In the genomic region with DNA sequence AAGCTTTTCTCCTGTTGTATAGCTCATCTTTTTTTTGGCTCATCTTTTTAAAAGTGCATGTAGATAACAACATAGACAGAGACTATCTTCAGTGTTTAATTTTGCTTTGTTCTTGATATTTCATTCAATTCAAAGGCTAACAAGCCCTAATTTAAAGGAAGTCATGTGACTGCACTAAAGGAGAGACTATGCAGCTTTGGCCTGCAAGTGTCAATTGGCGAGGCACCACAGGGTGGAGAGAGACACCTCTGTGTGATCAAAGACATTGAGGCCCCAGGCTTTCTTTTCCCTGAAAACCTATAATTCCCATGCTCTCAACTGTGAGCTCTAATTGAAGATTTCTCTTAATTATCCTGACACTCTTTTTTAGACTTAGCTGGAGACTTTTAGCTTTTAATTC, we compare ENCODE assay signal across 34 cellular contexts. TPM values are rescaled to one million over a fixed set of nuclear protein-coding genes. Genes with fewer than 3 reads are reported as not detected.
DNase-seq lines count a peak whose midpoint lies in the region; TF ChIP-seq lines count a peak whose summit lies in the region.
"Had no signal": no experiment of that assay in that cellular context is flagged by ENCODE, and none has a peak within 500 bp of the region (broad histone marks: within the 10 kb centered on the region; RNA-seq: fewer than 3 reads in every experiment).

No MANE protein-coding gene starts in this region.

- peaks cover 5% of the 10 kb centered on the region for H3K9me3 ChIP-seq in mammary epithelial cell (replicated peaks; ENCODE audit: insufficient read depth, low read length)
- H3K9me3 ChIP-seq in testis, result no peaks in the 10 kb centered on the region
- H3K9me3 ChIP-seq: BLaER1, esophagus muscularis mucosa, right lobe of liver, suprapubic skin had no signal

- peaks cover 12% of the 10 kb centered on the region for H3K27me3 Mint-ChIP-seq in MCF 10A (ENCODE audit: insufficient read depth, unreplicated experiment)
- H3K27me3 Mint-ChIP-seq: activated CD4-positive, alpha-beta memory T cell treated with anti-CD3 and anti-CD28 coated beads, Interleukin-2, amount 10 ng/mL, durations not matched to agents 7 days and 5 days had no signal

- H3K36me3 ChIP-seq in mammary epithelial cell (ENCODE audit: insufficient read depth, low read length) (no peaks in the 10 kb centered on the region), testis (ENCODE audit: low read depth, missing control alignments) (no peaks in the 10 kb centered on the region)
- H3K36me3 ChIP-seq: BLaER1, esophagus muscularis mucosa, right lobe of liver, suprapubic skin had no signal

- no peaks in the 10 kb centered on the region for H3K79me2 ChIP-seq in mammary epithelial cell (ENCODE audit: insufficient read depth, low read length)

- intact Hi-C loops in MCF 10A (cut with micrococcal nuclease), result loop anchor here (5.0 kb wide), 2 partner anchors 199 to 371 kb away; no protein-coding TSS in a partner anchor
- intact Hi-C loops in mammary epithelial cell (cut with micrococcal nuclease), result loop anchor here (10.0 kb wide), 2 partner anchors 373 to 623 kb away; no protein-coding TSS in a partner anchor
- intact Hi-C loops in testis (cut with DNase I; ENCODE audit: low total_unique reads), result no loop called here

- CTCF ChIA-PET in MCF 10A (lab: Yijun Ruan, JAX) (interaction anchor here (0.6 to 2.0 kb wide), 8 partner anchors 8 to 257 kb away, joined by 3 to 11 read pairs (median 4); no protein-coding TSS in a partner anchor), mammary epithelial cell (lab: Charles Lee; ENCODE audit: low non-redundant PET) (no interaction called here)

- no TSS peak for BruUV-seq in MCF 10A (replicated peaks; lab: Mats Ljungman, UMichigan)
- BruUV-seq in mammary epithelial cell (replicated peaks; lab: Mats Ljungman, UMichigan), result no TSS peak

- H3K36me3 Mint-ChIP-seq in MCF 10A (ENCODE audit: insufficient read depth, unreplicated experiment), result no peaks in the 10 kb centered on the region
- H3K36me3 Mint-ChIP-seq: activated naive CD8-positive, alpha-beta T cell; immature natural killer cell had no signal

- H3K4me3 ChIP-seq in mammary epithelial cell (replicated peaks in 1 of 3; ENCODE audit: insufficient read depth in 1 of 3, low read depth in 2 of 3, low read length in 3 of 3) (no peak overlapping the region), choroid plexus epithelial cell (ENCODE audit: low read depth, low read length) (no peak overlapping the region), testis (no peak overlapping the region)
- H3K4me3 ChIP-seq: BLaER1, esophagus muscularis mucosa, GM23248, right lobe of liver, suprapubic skin had no signal

- TF ChIP-seq POLR2A in testis (IDR thresholded peaks at IDR 0.05), result no peak

- no peaks in the 10 kb centered on the region for H3K4me1 ChIP-seq in mammary epithelial cell (ENCODE audit: insufficient read depth, low read length)
- no peaks in the 10 kb centered on the region for H3K4me1 ChIP-seq in testis
- H3K4me1 ChIP-seq: BLaER1, esophagus muscularis mucosa, right lobe of liver, suprapubic skin had no signal

- H3K4me1 Mint-ChIP-seq in MCF 10A (ENCODE audit: insufficient read depth, unreplicated experiment), result no peaks in the 10 kb centered on the region
- H3K4me1 Mint-ChIP-seq: activated CD4-positive, alpha-beta memory T cell treated with anti-CD3 and anti-CD28 coated beads, Interleukin-2, amount 10 ng/mL, durations not matched to agents 7 days and 5 days had no signal

- dilution Hi-C loops in mammary epithelial cell (cut with HindIII; ENCODE audit: low sequenced_read_pairs), result no loop called here

- H3K9ac ChIP-seq in mammary epithelial cell (ENCODE audit: insufficient read depth, low read length), result no peak overlapping the region
- H3K9ac ChIP-seq: BLaER1, GM23248 had no signal

- H3K4me2 ChIP-seq in mammary epithelial cell (ENCODE audit: insufficient read depth, low read depth, low read length), result no peak overlapping the region
- H3K4me2 ChIP-seq: BLaER1 had no signal

- no peak overlapping the region for H2AFZ ChIP-seq in mammary epithelial cell (ENCODE audit: low read depth, low read length)
- H2AFZ ChIP-seq: GM23248 had no signal

- no peak overlapping the region for H3K27ac ChIP-seq in mammary epithelial cell (ENCODE audit: insufficient read depth, low read depth, low read length)
- no peak overlapping the region for H3K27ac ChIP-seq in testis
- H3K27ac ChIP-seq: BLaER1, esophagus muscularis mucosa, GM23248, right lobe of liver, suprapubic skin had no signal

- 23% methylated on average over 1 of the region's 1 CpG for WGBS in mammary epithelial cell (ENCODE audit: low coverage, missing lambda C conversion rate)
- WGBS in testis, 2 donors, result 73 to 96% methylated on average over 1 of the region's 1 CpG

- no peaks in the 10 kb centered on the region for H3K9me3 Mint-ChIP-seq in MCF 10A (ENCODE audit: unreplicated experiment)
- H3K9me3 Mint-ChIP-seq: activated CD4-positive, alpha-beta memory T cell treated with anti-CD3 and anti-CD28 coated beads, Interleukin-2, amount 10 ng/mL, durations not matched to agents 7 days and 5 days had no signal

- no peaks in the 10 kb centered on the region for H3K27me3 ChIP-seq in mammary epithelial cell (ENCODE audit: insufficient read depth, low read length)
- H3K27me3 ChIP-seq in testis, result no peaks in the 10 kb centered on the region
- H3K27me3 ChIP-seq: BLaER1, esophagus muscularis mucosa, right lobe of liver, suprapubic skin had no signal

- H3K4me3 Mint-ChIP-seq in MCF 10A (ENCODE audit: unreplicated experiment), result no peak overlapping the region
- H3K4me3 Mint-ChIP-seq: activated CD4-positive, alpha-beta memory T cell treated with anti-CD3 and anti-CD28 coated beads, Interleukin-2, amount 10 ng/mL, durations not matched to agents 7 days and 5 days; activated naive CD8-positive, alpha-beta T cell; immature natural killer cell had no signal

- TF ChIP-seq CTCF in MCF 10A (IDR thresholded peaks at IDR 0.05; ENCODE audit: unreplicated experiment) (no peak), mammary epithelial cell (conservative IDR thresholded peaks at IDR 0.05 in 1 of 2, IDR thresholded peaks at IDR 0.05 in 1 of 2; ENCODE audit: extremely low read depth in 1 of 2, insufficient read depth in 1 of 2, low read depth in 1 of 2, low read length in 2 of 2) (no peak), choroid plexus epithelial cell (conservative IDR thresholded peaks at IDR 0.05; ENCODE audit: low read depth, low read length) (no peak), testis (IDR thresholded peaks at IDR 0.05) (no peak)

- DNase-seq in MCF 10A (ENCODE audit: unreplicated experiment) (peak; percentile 11), mammary epithelial cell (no peak), NCI-H69 (lab: John Stamatoyannopoulos, UW) (peak; percentile 91), choroid plexus epithelial cell (ENCODE audit: low read depth) (peak; percentile 4), testis (peak; percentile 21), G401 (ENCODE audit: low spot score) (no peak), SKM-1 (lab: John Stamatoyannopoulos, UW; ENCODE audit: unreplicated experiment) (no peak), HK-2 (ENCODE audit: unreplicated experiment) (no peak)
- DNase-seq: ACHN; activated CD4-positive, alpha-beta memory T cell treated with anti-CD3 and anti-CD28 coated beads, Interleukin-2, amount 10 ng/mL, durations not matched to agents 7 days and 5 days; activated CD4-positive, CD25-positive, alpha-beta regulatory T cell treated with anti-CD3 and anti-CD28 coated beads, Interleukin-2, amount 50 U/mL, for 72 hours; anterior cingulate cortex; cortex of kidney; DND-41; GM23248; immature natural killer cell; Kasumi-1; mesenchymal stem cell; NCI-H1092; NCI-H187 treated with DMSO at 0.1 percent for 48 hours; NCI-H226; NK-92 treated with Interleukin-12 subunit alpha and Interleukin-12 subunit beta, amount 100 ng/mL, for 24 hours; posterior cingulate gyrus; right lobe of liver; stimulated activated CD4-positive, alpha-beta T cell treated with anti-CD3 and anti-CD28 coated beads, Interleukin-4, amount 100 ng/mL, for 4 hours; stimulated activated naive CD4-positive, alpha-beta T cell; T-helper 1 cell had no signal

- H4K20me1 ChIP-seq in mammary epithelial cell (ENCODE audit: insufficient read depth, low read length), result no peaks in the 10 kb centered on the region
- H4K20me1 ChIP-seq: BLaER1 had no signal

- in situ Hi-C loops in mammary epithelial cell (cut with MboI; ENCODE audit: low sequenced_read_pairs in 2 of 2), result no loop called here
- in situ Hi-C loops in G401 (cut with HindIII; ENCODE audit: low sequenced_read_pairs), result no loop called here

- POLR2A ChIA-PET in MCF 10A (lab: Yijun Ruan, JAX), result no interaction called here

- no peak overlapping the region for H3K27ac Mint-ChIP-seq in MCF 10A (ENCODE audit: low read depth, unreplicated experiment)
- H3K27ac Mint-ChIP-seq: activated CD4-positive, alpha-beta memory T cell treated with anti-CD3 and anti-CD28 coated beads, Interleukin-2, amount 10 ng/mL, durations not matched to agents 7 days and 5 days; activated naive CD8-positive, alpha-beta T cell; immature natural killer cell had no signal

RNA-seq across cellular contexts. Expression of a gene that starts 53.6 kb away (rescaled TPM):
- total RNA-seq in MCF 10A (2022) (0.19 TPM in 1 of 2 replicates, not detected in the other), mammary epithelial cell (under 1 TPM in 1 of 2 donors, not detected in 1; 0.17 TPM), testis (100 to 1,000 TPM; 123 to 145 TPM)
- polyA plus RNA-seq in mammary epithelial cell (not detected), testis (ENCODE audit: insufficient read depth, low read depth, low replicate concordance) (70.5 TPM)
- polyA minus RNA-seq in mammary epithelial cell, result not detected
- total RNA-seq in G401 (2014; rRNA removed; shearing (Covaris generic)), result 4.2 and 5.5 TPM in 2 replicates
- total RNA-seq: bronchial epithelial cell, GM23248, HepG2, left lobe of liver had no signal
- polyA plus RNA-seq: GM23248, HepG2 had no signal

Comparison
In these comparisons a context has a peak if more than half of its experiments do, and no peak if none do; other contexts are left out.
1. DNase-seq: peak in MCF 10A (single experiment), NCI-H69 (single experiment), choroid plexus epithelial cell (single experiment) and testis (single experiment); none in mammary epithelial cell (single experiment), G401 (single experiment), SKM-1 (single experiment) and HK-2 (single experiment).
2. RNA of a gene that starts 53.6 kb away (total RNA-seq): 123 to 145 TPM in testis; 4.2 to 5.5 TPM in G401, 0.19 TPM in MCF 10A and 0.17 TPM in mammary epithelial cell; every median in the first group is over 10 times any median in the second.